In the genomic region with DNA sequence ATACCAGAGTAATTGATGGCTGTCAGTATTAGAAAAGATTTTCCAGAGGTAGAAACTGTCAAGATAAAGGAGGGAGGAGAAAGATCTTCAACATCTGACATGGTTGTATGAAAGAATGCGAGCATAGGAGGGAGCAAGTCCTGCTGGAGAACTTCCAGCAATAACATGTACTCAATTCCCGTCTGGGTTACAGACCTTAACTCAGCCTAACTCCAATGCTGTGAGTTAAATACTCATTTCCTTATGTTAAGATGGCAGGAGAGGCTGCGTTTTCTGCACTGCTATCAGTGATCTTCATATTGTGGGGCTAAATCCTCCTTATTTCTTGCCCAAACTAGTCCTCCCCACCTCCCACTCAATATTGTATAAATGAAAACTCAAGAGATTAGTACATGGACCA, we compare ENCODE assay signal across 18 cellular contexts.
"Had no signal": no experiment of that assay in that cellular context is flagged by ENCODE, and none has a peak within 500 bp of the region (broad histone marks: within the 10 kb centered on the region; RNA-seq: fewer than 3 reads in every experiment).

No MANE protein-coding gene starts in this region.

- H3K4me3 Mint-ChIP-seq: activated CD4-positive, alpha-beta T cell treated with anti-CD3 and anti-CD28 coated beads for 36 hours; dendritic cell treated with granulocyte-macrophage colony-stimulating factor and Interleukin-4, amounts not matched to agents 40 ng/mL and 50 ng/mL, for 4 days; immature natural killer cell; natural killer cell; stimulated activated naive CD8-positive, alpha-beta T cell treated with anti-CD3 and anti-CD28 coated beads, Interleukin-15, amount 100 ng/mL, for 72 hours had no signal

- H3K36me3 ChIP-seq: SJSA1, thyroid gland, vagina had no signal

- H3K4me1 ChIP-seq: SJSA1, thyroid gland, vagina had no signal

- H3K9me3 ChIP-seq: thyroid gland, vagina had no signal

- H3K27me3 ChIP-seq: SJSA1, thyroid gland, vagina had no signal

- H3K27me3 Mint-ChIP-seq: activated CD4-positive, alpha-beta T cell treated with anti-CD3 and anti-CD28 coated beads for 36 hours; dendritic cell treated with granulocyte-macrophage colony-stimulating factor and Interleukin-4, amounts not matched to agents 40 ng/mL and 50 ng/mL, for 4 days; stimulated activated naive CD8-positive, alpha-beta T cell treated with anti-CD3 and anti-CD28 coated beads, Interleukin-15, amount 100 ng/mL, for 72 hours had no signal

- H3K27ac Mint-ChIP-seq: activated CD4-positive, alpha-beta T cell treated with anti-CD3 and anti-CD28 coated beads for 36 hours; dendritic cell treated with granulocyte-macrophage colony-stimulating factor and Interleukin-4, amounts not matched to agents 40 ng/mL and 50 ng/mL, for 4 days; immature natural killer cell; natural killer cell; stimulated activated naive CD8-positive, alpha-beta T cell treated with anti-CD3 and anti-CD28 coated beads, Interleukin-15, amount 100 ng/mL, for 72 hours had no signal

- H3K27ac ChIP-seq: SJSA1, thyroid gland, vagina, VCaP had no signal

- H3K4me3 ChIP-seq: SJSA1, thyroid gland, vagina had no signal

- DNase-seq: activated CD4-positive, alpha-beta T cell treated with anti-CD3 and anti-CD28 coated beads for 36 hours; activated naive CD4-positive, alpha-beta T cell treated with anti-CD3 and anti-CD28 coated beads, Interleukin-2, amount 50 U/mL, for 16 hours; aorta; central memory CD4-positive, alpha-beta T cell; erythroblast; glutamatergic neuron; immature natural killer cell; left colon; natural killer cell; occipital lobe; stimulated activated CD4-positive, alpha-beta T cell treated with anti-CD3 and anti-CD28 coated beads, Interleukin-15, amount 100 ng/mL, for 24 hours; stimulated activated CD4-positive, alpha-beta T cell treated with anti-CD3 and anti-CD28 coated beads, Interleukin-4, amount 100 ng/mL, for 24 hours; stimulated activated naive CD8-positive, alpha-beta T cell treated with anti-CD3 and anti-CD28 coated beads, Interleukin-15, amount 100 ng/mL, for 72 hours; thyroid gland had no signal

- H3K4me1 Mint-ChIP-seq: immature natural killer cell, natural killer cell had no signal
